Comparison of ENCODE assay signal across 11 cellular contexts in the genomic region with DNA sequence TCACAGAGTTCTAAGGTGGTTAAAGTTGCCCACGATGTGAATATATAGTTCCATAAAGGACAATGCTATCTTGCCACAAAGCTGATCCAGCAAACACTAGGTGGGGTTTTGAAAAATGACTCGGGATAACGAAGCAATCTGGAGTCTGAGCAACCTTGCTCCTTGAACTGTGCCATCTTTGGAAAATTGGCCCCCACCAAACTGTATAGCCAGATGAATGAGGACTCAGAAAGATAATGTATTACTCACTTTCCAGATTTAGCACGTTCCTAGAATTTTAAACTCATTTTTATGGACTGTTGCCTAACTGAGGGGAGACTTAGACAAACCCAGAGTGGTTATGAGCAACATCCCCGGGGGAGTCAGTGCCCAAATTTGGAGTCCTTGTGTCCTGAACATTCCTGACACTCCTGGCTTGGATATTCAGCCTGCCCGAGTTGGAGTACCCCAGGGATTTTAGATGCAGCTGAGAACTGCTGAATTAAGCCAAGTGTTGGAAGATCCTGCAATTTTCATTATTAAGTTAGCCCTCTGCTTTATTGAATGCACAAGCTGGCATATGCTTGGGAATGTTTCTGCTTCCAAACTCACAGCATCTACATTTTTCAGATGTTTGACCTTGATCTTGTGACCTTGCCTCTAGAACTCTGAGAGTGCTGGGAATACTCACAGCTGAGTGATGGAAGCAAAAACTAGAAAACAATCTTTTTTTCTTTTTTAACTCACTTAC. TPM values are rescaled to one million over a fixed set of nuclear protein-coding genes. Genes with fewer than 3 reads are reported as not detected.
DNase-seq lines count a peak whose midpoint lies in the region; ATAC-seq and TF ChIP-seq lines count a peak whose summit lies in the region.
"Had no signal": no experiment of that assay in that cellular context is flagged by ENCODE, and none has a peak within 500 bp of the region (broad histone marks: within the 10 kb centered on the region; RNA-seq: fewer than 3 reads in every experiment).

No MANE protein-coding gene starts in this region.

- no peaks in the 10 kb centered on the region for H3K36me3 Mint-ChIP-seq in brain

- H3K4me3 Mint-ChIP-seq in brain: peak overlapping the region in 1 of 5 experiments; percentile 50

- H3K27me3 Mint-ChIP-seq in brain: peaks cover 11% of the 10 kb centered on the region

- no peaks in the 10 kb centered on the region for H3K36me3 ChIP-seq in transverse colon
- H3K36me3 ChIP-seq: esophagus muscularis mucosa had no signal

- peaks cover 6 to 10% (median 8%) of the 10 kb centered on the region in 4 donors for H3K4me1 ChIP-seq in transverse colon

- no peak for TF ChIP-seq POLR2A in transverse colon (IDR thresholded peaks at IDR 0.05)

- H3K9me3 Mint-ChIP-seq in brain: peaks cover 0 to 11% (median 3%) of the 10 kb centered on the region in 5 experiments

- TF ChIP-seq EP300 in transverse colon (IDR thresholded peaks at IDR 0.05; ENCODE audit: low read depth): no peak

- in situ Hi-C loops in transverse colon (cut with MboI; ENCODE audit: low pct_ligation_motif_present in 1 of 4, low pct_unique_long_range_greater_than_20kb in 1 of 4, low sequenced_read_pairs in 3 of 4): no loop called here

- DNase-seq in DMS 273 (lab: John Stamatoyannopoulos, UW; ENCODE audit: unreplicated experiment) (peak; percentile 16), DMS 273 treated with DMSO at 0.1 percent for 48 hours (lab: John Stamatoyannopoulos, UW) (no peak), left colon (no peak), transverse colon (no peak), UCSD-AML1 (lab: John Stamatoyannopoulos, UW; ENCODE audit: unreplicated experiment) (no peak), NCI-H510A treated with DMSO at 0.1 percent for 48 hours (lab: John Stamatoyannopoulos, UW) (no peak)
- no peak for DNase-seq in NK-92 treated with Interleukin-12 subunit alpha and Interleukin-12 subunit beta, amount 100 ng/mL, for 24 hours (lab: John Stamatoyannopoulos, UW)
- DNase-seq: MM.1S had no signal

- H3K9me3 ChIP-seq in transverse colon: no peaks in the 10 kb centered on the region
- H3K9me3 ChIP-seq: esophagus muscularis mucosa had no signal

- peaks cover 13% of the 10 kb centered on the region for H3K4me1 Mint-ChIP-seq in brain

- intact Hi-C loops in left colon (cut with DNase I, micrococcal nuclease) (loop anchor here in 1 of 2 donors (10.0 kb wide), 1 partner anchor 263 kb away; no protein-coding TSS in a partner anchor), transverse colon (cut with DNase I; ENCODE audit: low total_unique reads) (loop anchor here (10.0 kb wide), 1 partner anchor 263 kb away; no protein-coding TSS in a partner anchor)

- peak; percentile 95 for ATAC-seq in left colon

- H3K4me3 ChIP-seq in transverse colon: no peak overlapping the region
- H3K4me3 ChIP-seq: esophagus muscularis mucosa had no signal

- TF ChIP-seq CTCF in brain (conservative IDR thresholded peaks at IDR 0.05) (no peak), transverse colon (IDR thresholded peaks at IDR 0.05) (peak in 3 of 5 experiments; percentile 4 to 23 (median 12))

- H3K27ac Mint-ChIP-seq in brain: peak overlapping the region in 3 of 5 experiments; percentile 7 to 44 (median 37)

- 20 to 28% methylated on average over 6 of the region's 6 CpGs for WGBS in transverse colon (ENCODE audit: low coverage in 1 of 2), 2 donors

- no peaks in the 10 kb centered on the region for H3K27me3 ChIP-seq in transverse colon
- H3K27me3 ChIP-seq: esophagus muscularis mucosa had no signal

- H3K27ac ChIP-seq in transverse colon: peak overlapping the region in 3 of 4 donors; percentile 1 to 41 (median 14)
- H3K27ac ChIP-seq: 22Rv1 had no signal

RNA-seq across cellular contexts. Expression of a gene that starts 8.8 kb away (rescaled TPM):
- 6.5 TPM for polyA plus RNA-seq in brain (ENCODE audit: insufficient read depth, low read depth, low replicate concordance)
- total RNA-seq in left colon (10 to 100 TPM; 45.9 to 49.2 TPM), transverse colon (100 to 1,000 TPM in 1 of 4 donors, 10 to 100 TPM in 3; 50.8 to 190 (median 67.4) TPM)

Comparison
In these comparisons a context has a peak if more than half of its experiments do, and no peak if none do; other contexts are left out.
1. CTCF ChIP-seq: peak in transverse colon (3 of 5); none in brain (0 of 2).